ENCODE assay signal across 8 cellular contexts in genomic region chr19:12440412-12440762, GRCh38. TPM values are rescaled to one million over a fixed set of nuclear protein-coding genes. Genes with fewer than 3 reads are reported as not detected.
DNase-seq lines count a peak whose midpoint lies in the region; ATAC-seq and TF ChIP-seq lines count a peak whose summit lies in the region.
"Not testable (repeated sequence)": the region's sequence is repeated elsewhere in the genome, so short reads cannot be mapped to it uniquely, and the experiment has no call there.

No MANE protein-coding gene starts in this region.

- peak; percentile 39 for ATAC-seq in GM21723 (IDR thresholded peaks at IDR 0.05; ENCODE audit: unreplicated experiment)
- peak; percentile 20 to 51 for ATAC-seq in naive thymus-derived CD8-positive, alpha-beta T cell
- ATAC-seq in stimulated activated naive B cell treated with anti-CD40 and anti-IgM and Interleukin-4, amounts not matched to agents 10 μg/mL and 1 μg/mL and 100 μg/mL, for 72 hours (replicated peaks) = peak; percentile 46 to 58

- H3K36me3 Mint-ChIP-seq in Calu3 (ENCODE audit: insufficient read depth, unreplicated experiment) (peaks cover 22% of the 10 kb centered on the region), glutamatergic neuron (ENCODE audit: unreplicated experiment) (peaks cover 14% of the 10 kb centered on the region)
- peaks cover 0 to 16% (median 16%) of the 10 kb centered on the region in 3 donors for H3K36me3 Mint-ChIP-seq in naive thymus-derived CD8-positive, alpha-beta T cell
- H3K36me3 Mint-ChIP-seq in stimulated activated naive B cell treated with anti-CD40 and anti-IgM and Interleukin-4, amounts not matched to agents 10 μg/mL and 1 μg/mL and 100 μg/mL, for 72 hours = peaks cover 19 to 42% of the 10 kb centered on the region in 2 donors

- not testable (repeated sequence) for TF ChIP-seq CTCF in Calu3 (IDR thresholded peaks at IDR 0.05; ENCODE audit: unreplicated experiment); SK-N-SH (IDR thresholded peaks at IDR 0.05); adrenal gland (IDR thresholded peaks at IDR 0.05); glutamatergic neuron (IDR thresholded peaks at IDR 0.05; ENCODE audit: partially characterized antibody, unreplicated experiment)

- H3K27ac ChIP-seq in HUES6 (ENCODE audit: low read depth, low read length) (peak overlapping the region; percentile 22; the same call in 1 of the 2 replicates), SK-N-SH (ENCODE audit: low read depth in 2 of 2, low read length in 1 of 2) (peak overlapping the region; percentile 52 to 84; a peak in 3 of 4 replicates), adrenal gland (peak overlapping the region; percentile 39 to 89 (median 78))

- H3F3A ChIP-seq in SK-N-SH (replicated peaks; ENCODE audit: insufficient read depth) = not testable (repeated sequence)

- POLR2A ChIA-PET in SK-N-SH (lab: Yijun Ruan, JAX) = interaction anchor here (0.9 to 1.5 kb wide), 4 partner anchors 75 to 300 kb away, joined by 3 to 5 read pairs (median 4); partner anchors contain the start of genes ZNF136, ZNF20, ZNF442 and ZNF625
- POLR2A ChIA-PET in naive thymus-derived CD8-positive, alpha-beta T cell (lab: Charles Lee) = interaction anchor here (0.6 to 3.2 kb wide), 9 partner anchors 9 to 1315 kb away, joined by 3 to 18 read pairs (median 5); partner anchors contain the start of genes ZNF442, ZNF563, ZNF564 and ZNF709

- peak overlapping the region; percentile 94 for H3K27ac Mint-ChIP-seq in Calu3 (ENCODE audit: unreplicated experiment)
- H3K27ac Mint-ChIP-seq in glutamatergic neuron (ENCODE audit: unreplicated experiment) = peak overlapping the region; percentile 88
- H3K27ac Mint-ChIP-seq in naive thymus-derived CD8-positive, alpha-beta T cell = peak overlapping the region in 9 of 10 donors; percentile 34 to 98 (median 80)
- H3K27ac Mint-ChIP-seq in stimulated activated naive B cell treated with anti-CD40 and anti-IgM and Interleukin-4, amounts not matched to agents 10 μg/mL and 1 μg/mL and 100 μg/mL, for 72 hours = peak overlapping the region; percentile 98

- H3K9ac ChIP-seq in HUES6 (ENCODE audit: low read length) = peak overlapping the region; percentile 78
- H3K9ac ChIP-seq in SK-N-SH = peak overlapping the region; percentile 77

- CTCF ChIA-PET in Calu3 (lab: Charles Lee) = not testable (repeated sequence)
- CTCF ChIA-PET in SK-N-SH (lab: Yijun Ruan, JAX) = interaction anchor here (0.8 kb wide), 1 partner anchor 299 kb away, joined by 3 read pairs; no protein-coding TSS in a partner anchor

- intact Hi-C loops in Calu3 (cut with micrococcal nuclease; ENCODE audit: unreplicated experiment); adrenal gland (cut with DNase I): not testable (repeated sequence)

- WGBS in SK-N-SH (ENCODE audit: low lambda C conversion rate) = 0% methylated on average over 6 of the region's 26 CpGs
- WGBS in adrenal gland, 4 donors = 0 to 1% (median 0%) methylated on average over 15 to 26 of the region's 26 CpGs; no CpG with 5 or more reads in 1 of the 4 donors

- H4K20me1 ChIP-seq in SK-N-SH (ENCODE audit: insufficient read depth) = not testable (repeated sequence)

- TSS peak; percentile 40 for BruUV-seq in Calu3 (replicated peaks; lab: Mats Ljungman, UMichigan)

- H2AFZ ChIP-seq in SK-N-SH (ENCODE audit: low read depth) = peak overlapping the region; percentile 99; the same call in 1 of the 2 replicates

- peak overlapping the region; percentile 70 for H3K4me3 ChIP-seq in HUES6 (ENCODE audit: low read depth, low read length)
- peak overlapping the region; percentile 74 to 76 for H3K4me3 ChIP-seq in SK-N-SH (ENCODE audit: low read depth in 2 of 2, low read length in 1 of 2)
- peak overlapping the region; percentile 42 to 86 (median 68) for H3K4me3 ChIP-seq in adrenal gland

- peaks cover 13% of the 10 kb centered on the region for H3K9me3 Mint-ChIP-seq in Calu3 (ENCODE audit: low read depth, unreplicated experiment)
- not testable (repeated sequence) for H3K9me3 Mint-ChIP-seq in glutamatergic neuron (ENCODE audit: unreplicated experiment)
- peaks cover 2 to 28% (median 14%) of the 10 kb centered on the region in 9 donors for H3K9me3 Mint-ChIP-seq in naive thymus-derived CD8-positive, alpha-beta T cell
- peaks cover 15% of the 10 kb centered on the region in 2 donors for H3K9me3 Mint-ChIP-seq in stimulated activated naive B cell treated with anti-CD40 and anti-IgM and Interleukin-4, amounts not matched to agents 10 μg/mL and 1 μg/mL and 100 μg/mL, for 72 hours

- not testable (repeated sequence) for TF ChIP-seq EP300 in SK-N-SH (IDR thresholded peaks at IDR 0.05; ENCODE audit: borderline replicate concordance in 1 of 2, low read depth in 1 of 2, low read length in 1 of 2)

- not testable (repeated sequence) for H3K9me2 ChIP-seq in SK-N-SH

- TF ChIP-seq POLR2A in adrenal gland (IDR thresholded peaks at IDR 0.05) = not testable (repeated sequence)

- H3K4me2 ChIP-seq in SK-N-SH = peak overlapping the region; percentile 93

- H3K27me3 Mint-ChIP-seq in Calu3 (ENCODE audit: unreplicated experiment); glutamatergic neuron (ENCODE audit: unreplicated experiment); naive thymus-derived CD8-positive, alpha-beta T cell; stimulated activated naive B cell treated with anti-CD40 and anti-IgM and Interleukin-4, amounts not matched to agents 10 μg/mL and 1 μg/mL and 100 μg/mL, for 72 hours: not testable (repeated sequence)

- not testable (repeated sequence) for H3K9me3 ChIP-seq in HUES6 (ENCODE audit: control insufficient read depth, insufficient read depth, low read depth, low read length); SK-N-SH; adrenal gland (replicated peaks in 1 of 3)

- H3K27me3 ChIP-seq in HUES6 (ENCODE audit: control insufficient read depth, insufficient read depth, low read length); SK-N-SH (ENCODE audit: insufficient read depth); adrenal gland: not testable (repeated sequence)

- H3K79me2 ChIP-seq in SK-N-SH (ENCODE audit: insufficient read depth) = peaks cover 17% of the 10 kb centered on the region; the same call in 1 of the 2 replicates

- not testable (repeated sequence) for DNase-seq in Calu3, glutamatergic neuron
- DNase-seq in SK-N-SH (peak; percentile 24), adrenal gland (peak in 1 of 7 donors; percentile 56)
- peak in 5 of 10 donors; percentile 6 to 63 (median 15) for DNase-seq in naive thymus-derived CD8-positive, alpha-beta T cell
- DNase-seq in stimulated activated naive B cell treated with anti-CD40 and anti-IgM and Interleukin-4, amounts not matched to agents 10 μg/mL and 1 μg/mL and 100 μg/mL, for 72 hours = peak; percentile 43

- not testable (repeated sequence) for TF ChIP-seq RAD21 in SK-N-SH (IDR thresholded peaks at IDR 0.05; ENCODE audit: low read length)

- H3K36me3 ChIP-seq in HUES6 (ENCODE audit: control insufficient read depth, insufficient read depth, low read length); SK-N-SH (replicated peaks in 1 of 2; ENCODE audit: control insufficient read depth in 1 of 2, insufficient read depth in 2 of 2, low read length in 1 of 2); adrenal gland (replicated peaks in 1 of 2): not testable (repeated sequence)

- H3K4me1 Mint-ChIP-seq in Calu3 (ENCODE audit: low read depth, unreplicated experiment); glutamatergic neuron (ENCODE audit: low read depth, unreplicated experiment): not testable (repeated sequence)
- peaks cover 10 to 29% (median 13%) of the 10 kb centered on the region in 4 donors for H3K4me1 Mint-ChIP-seq in naive thymus-derived CD8-positive, alpha-beta T cell
- H3K4me1 Mint-ChIP-seq in stimulated activated naive B cell treated with anti-CD40 and anti-IgM and Interleukin-4, amounts not matched to agents 10 μg/mL and 1 μg/mL and 100 μg/mL, for 72 hours = peaks cover 9 to 49% of the 10 kb centered on the region in 2 donors

- H3K4me1 ChIP-seq in HUES6 (ENCODE audit: control insufficient read depth, insufficient read depth, low read length); SK-N-SH (ENCODE audit: control insufficient read depth in 1 of 2, insufficient read depth in 2 of 2, low read depth in 1 of 2, low read length in 1 of 2); adrenal gland (replicated peaks in 1 of 2): not testable (repeated sequence)

- H3K4me3 Mint-ChIP-seq in Calu3 (ENCODE audit: low read depth, unreplicated experiment) = peak overlapping the region; percentile 96
- H3K4me3 Mint-ChIP-seq in glutamatergic neuron (ENCODE audit: unreplicated experiment) = peak overlapping the region; percentile 89
- H3K4me3 Mint-ChIP-seq in naive thymus-derived CD8-positive, alpha-beta T cell = peak overlapping the region; percentile 87 to 100 (median 99)
- peak overlapping the region; percentile 100 for H3K4me3 Mint-ChIP-seq in stimulated activated naive B cell treated with anti-CD40 and anti-IgM and Interleukin-4, amounts not matched to agents 10 μg/mL and 1 μg/mL and 100 μg/mL, for 72 hours

RNA-seq across cellular contexts. Expression of gene ZNF443, which starts 0.4 kb away (rescaled TPM):
- total RNA-seq in Calu3 (2022) (7.5 and 8.6 TPM in 2 replicates), adrenal gland (1 to 10 TPM in 7 of 8 donors, under 1 TPM in 1; 0.72 to 4.3 (median 2.9) TPM), glutamatergic neuron (ENCODE audit: unreplicated experiment) (8.8 TPM)
- polyA plus RNA-seq in SK-N-SH (2012; rRNA removed) (0.92 and 1.5 TPM in 2 replicates), adrenal gland (1 to 10 TPM; 2.3 to 8.2 (median 3.7) TPM)
- 1.4 and 1.5 TPM in 2 replicates for polyA plus RNA-seq in SK-N-SH (2012; cell fraction: cytosol; rRNA removed)
- 1.7 and 3.7 TPM in 2 replicates for polyA plus RNA-seq in SK-N-SH (2012; cell fraction: nucleus; rRNA removed)
- total RNA-seq in naive thymus-derived CD8-positive, alpha-beta T cell = 1 to 10 TPM; 5.1 to 6.1 TPM
- 1 to 10 TPM; 1.1 to 3.6 (median 2.0) TPM for polyA plus RNA-seq in naive thymus-derived CD8-positive, alpha-beta T cell

RNA-seq across cellular contexts. Expression of gene ZNF799, which starts 39.3 kb away (rescaled TPM):
- 5.1 and 7.4 TPM in 2 replicates for total RNA-seq in Calu3 (2022)
- 0.99 and 1.5 TPM in 2 replicates for polyA plus RNA-seq in SK-N-SH (2012; rRNA removed)
- 1.2 and 1.3 TPM in 2 replicates for polyA plus RNA-seq in SK-N-SH (2012; cell fraction: cytosol; rRNA removed)
- 1.6 and 3.2 TPM in 2 replicates for polyA plus RNA-seq in SK-N-SH (2012; cell fraction: nucleus; rRNA removed)
- total RNA-seq in adrenal gland = 1 to 10 TPM; 1.5 to 5.9 (median 3.5) TPM
- 10 to 100 TPM in 1 of 3 donors, 1 to 10 TPM in 2; 4.0 to 11.1 (median 5.6) TPM for polyA plus RNA-seq in adrenal gland
- 2.6 TPM for total RNA-seq in glutamatergic neuron (ENCODE audit: unreplicated experiment)
- 1 to 10 TPM; 8.9 to 9.1 TPM for total RNA-seq in naive thymus-derived CD8-positive, alpha-beta T cell
- polyA plus RNA-seq in naive thymus-derived CD8-positive, alpha-beta T cell = 1 to 10 TPM; 3.3 to 4.4 (median 3.9) TPM

RNA-seq across cellular contexts. Expression of gene ZNF709, which starts 44.2 kb away (rescaled TPM):
- total RNA-seq in Calu3 (2022) (1.6 and 1.7 TPM in 2 replicates), adrenal gland (1 to 10 TPM; 1.4 to 5.4 (median 3.6) TPM), glutamatergic neuron (ENCODE audit: unreplicated experiment) (8.7 TPM)
- polyA plus RNA-seq in SK-N-SH (2012; rRNA removed) (0.64 and 0.99 TPM in 2 replicates), adrenal gland (1 to 10 TPM; 1.2 to 2.9 (median 1.9) TPM)
- 0.76 and 0.97 TPM in 2 replicates for polyA plus RNA-seq in SK-N-SH (2012; cell fraction: cytosol; rRNA removed)
- polyA plus RNA-seq in SK-N-SH (2012; cell fraction: nucleus; rRNA removed) = 1.3 and 2.1 TPM in 2 replicates
- 1 to 10 TPM; 6.4 to 7.7 TPM for total RNA-seq in naive thymus-derived CD8-positive, alpha-beta T cell
- polyA plus RNA-seq in naive thymus-derived CD8-positive, alpha-beta T cell = 1 to 10 TPM in 2 of 3 donors, under 1 TPM in 1; 0.60 to 2.8 (median 1.3) TPM

Comparison
In these comparisons a context has a peak if more than half of its experiments do, and no peak if none do; other contexts are left out.
1. H3K27ac ChIP-seq: peak in every context shown above with its lines; median percentile 78 in adrenal gland; 68 in SK-N-SH; 22 in HUES6.